13 cellular contexts compared by ENCODE assay signal in the genomic region with DNA sequence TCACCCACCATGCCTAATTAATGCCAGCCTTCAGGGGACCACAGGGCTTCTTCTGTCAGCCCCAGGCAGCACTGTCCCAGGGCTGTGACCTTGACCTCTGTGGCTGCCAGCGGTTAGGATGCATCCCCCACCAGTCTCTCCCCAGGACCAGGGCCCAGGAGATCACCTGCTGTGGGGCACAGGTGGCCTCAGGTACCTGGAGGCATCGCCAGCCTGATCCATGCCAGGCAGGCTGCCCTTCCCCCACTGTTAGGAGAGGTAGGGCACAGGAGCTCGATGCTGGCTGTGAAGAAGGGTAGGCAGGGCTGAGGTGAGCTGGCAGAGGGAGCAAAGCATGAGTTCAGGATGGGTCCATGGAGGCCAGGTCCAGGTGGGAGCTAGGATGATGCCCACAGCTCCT. TPM values are rescaled to one million over a fixed set of nuclear protein-coding genes. Genes with fewer than 3 reads are reported as not detected.
DNase-seq lines count a peak whose midpoint lies in the region; ATAC-seq and TF ChIP-seq lines count a peak whose summit lies in the region.
"Had no signal": no experiment of that assay in that cellular context is flagged by ENCODE, and none has a peak within 500 bp of the region (broad histone marks: within the 10 kb centered on the region; RNA-seq: fewer than 3 reads in every experiment).

No MANE protein-coding gene starts in this region.

- no peak for TF ChIP-seq CTCF in left ventricle myocardium inferior (IDR thresholded peaks at IDR 0.05; ENCODE audit: borderline replicate concordance)
- TF ChIP-seq CTCF in heart left ventricle (IDR thresholded peaks at IDR 0.05): no peak
- no peak for TF ChIP-seq CTCF in right atrium auricular region (IDR thresholded peaks at IDR 0.05)

- peak overlapping the region; percentile 52 for H3K27ac Mint-ChIP-seq in activated CD4-positive, alpha-beta memory T cell treated with anti-CD3 and anti-CD28 coated beads, Interleukin-2, amount 10 ng/mL, durations not matched to agents 7 days and 5 days

- no peak overlapping the region for H3K4me3 ChIP-seq in left ventricle myocardium inferior
- H3K4me3 ChIP-seq in heart left ventricle: no peak overlapping the region
- H3K4me3 ChIP-seq in right atrium auricular region: no peak overlapping the region
- H3K4me3 ChIP-seq: prostate gland, tibial nerve had no signal

- H3K9me3 ChIP-seq in left ventricle myocardium inferior (replicated peaks) (no peaks in the 10 kb centered on the region), heart left ventricle (no peaks in the 10 kb centered on the region), right atrium auricular region (no peaks in the 10 kb centered on the region)
- H3K9me3 ChIP-seq: prostate gland, tibial nerve had no signal

- H3K27me3 ChIP-seq in left ventricle myocardium inferior (ENCODE audit: low read depth) (no peaks in the 10 kb centered on the region), heart left ventricle (no peaks in the 10 kb centered on the region), right atrium auricular region (no peaks in the 10 kb centered on the region)
- H3K27me3 ChIP-seq: tibial nerve had no signal

- POLR2A ChIA-PET in activated CD4-positive, alpha-beta memory T cell treated with anti-CD3 and anti-CD28 coated beads, Interleukin-2, amount 10 ng/mL, durations not matched to agents 7 days and 5 days (lab: Charles Lee): interaction anchor here (1.0 to 12.2 kb wide), 2 partner anchors 9 to 16 kb away, joined by 3 to 143 read pairs; partner anchors contain the start of gene DGKZ

- ATAC-seq in heart left ventricle (no peak), GM21576 (IDR thresholded peaks at IDR 0.05; ENCODE audit: unreplicated experiment) (no peak)

- no peak for TF ChIP-seq POLR2A in heart left ventricle (IDR thresholded peaks at IDR 0.05)

- CTCF ChIA-PET in activated CD4-positive, alpha-beta memory T cell treated with anti-CD3 and anti-CD28 coated beads, Interleukin-2, amount 10 ng/mL, durations not matched to agents 7 days and 5 days (lab: Charles Lee): interaction anchor here (0.8 to 12.2 kb wide), 3 partner anchors 9 to 41 kb away, joined by 3 to 210 read pairs (median 3); partner anchors contain the start of gene DGKZ

- H3K36me3 ChIP-seq in left ventricle myocardium inferior (peaks cover 26% of the 10 kb centered on the region), heart left ventricle (peaks cover 0 to 53% (median 19%) of the 10 kb centered on the region in 9 donors), right atrium auricular region (peaks cover 21% of the 10 kb centered on the region)
- H3K36me3 ChIP-seq: prostate gland had no signal

- H3K27ac ChIP-seq in left ventricle myocardium inferior (replicated peaks) (peak overlapping the region; percentile 94), heart left ventricle (peak overlapping the region in 6 of 12 donors; percentile 13 to 96 (median 90)), right atrium auricular region (peak overlapping the region; percentile 88 to 90), temporal lobe (ENCODE audit: low read depth, low read length) (peak overlapping the region; percentile 91)
- H3K27ac ChIP-seq: prostate gland, VCaP had no signal

- 73 to 78% (median 75%) methylated on average over 3 of the region's 3 CpGs; no CpG with 5 or more reads in 1 of the 4 donors for WGBS in heart left ventricle, 4 donors

- H3K4me1 Mint-ChIP-seq in activated CD4-positive, alpha-beta memory T cell treated with anti-CD3 and anti-CD28 coated beads, Interleukin-2, amount 10 ng/mL, durations not matched to agents 7 days and 5 days: peaks cover 48% of the 10 kb centered on the region

- DNase-seq in left ventricle myocardium inferior (no peak), heart left ventricle (no peak), right atrium auricular region (ENCODE audit: low spot score) (no peak), RKO (ENCODE audit: low spot score) (no peak), NCI-H226 (no peak)
- no peak for DNase-seq in activated CD4-positive, alpha-beta memory T cell treated with anti-CD3 and anti-CD28 coated beads, Interleukin-2, amount 10 ng/mL, durations not matched to agents 7 days and 5 days
- DNase-seq: activated T-cell treated with anti-CD3 and anti-CD28 coated beads for 4 hours, DMS79 had no signal

- H3K36me3 Mint-ChIP-seq in activated CD4-positive, alpha-beta memory T cell treated with anti-CD3 and anti-CD28 coated beads, Interleukin-2, amount 10 ng/mL, durations not matched to agents 7 days and 5 days (ENCODE audit: low read depth): peaks cover 26% of the 10 kb centered on the region

- intact Hi-C loops in left ventricle myocardium inferior (cut with micrococcal nuclease): no loop called here
- intact Hi-C loops in heart left ventricle (cut with DNase I): loop anchor here in 4 of 10 donors (2.0 to 5.0 kb wide), 4 partner anchors 14 to 127 kb away; no protein-coding TSS in a partner anchor

- H3K4me1 ChIP-seq in left ventricle myocardium inferior (peaks cover 90% of the 10 kb centered on the region), heart left ventricle (peaks cover 15 to 76% (median 61%) of the 10 kb centered on the region in 12 donors), right atrium auricular region (peaks cover 5 to 76% of the 10 kb centered on the region in 2 donors)

- no peaks in the 10 kb centered on the region for H3K27me3 Mint-ChIP-seq in activated CD4-positive, alpha-beta memory T cell treated with anti-CD3 and anti-CD28 coated beads, Interleukin-2, amount 10 ng/mL, durations not matched to agents 7 days and 5 days

- H3K9me3 Mint-ChIP-seq in activated CD4-positive, alpha-beta memory T cell treated with anti-CD3 and anti-CD28 coated beads, Interleukin-2, amount 10 ng/mL, durations not matched to agents 7 days and 5 days: no peaks in the 10 kb centered on the region

- H3K4me3 Mint-ChIP-seq in activated CD4-positive, alpha-beta memory T cell treated with anti-CD3 and anti-CD28 coated beads, Interleukin-2, amount 10 ng/mL, durations not matched to agents 7 days and 5 days: no peak overlapping the region

RNA-seq across cellular contexts. Expression of gene MDK, which starts 16.7 kb away (rescaled TPM):
- 5.4 TPM for total RNA-seq in left ventricle myocardium inferior
- total RNA-seq in heart left ventricle: 10 to 100 TPM in 3 of 9 donors, 1 to 10 TPM in 6; 1.9 to 26.5 (median 7.9) TPM
- polyA plus RNA-seq in heart left ventricle: 1 to 10 TPM; 2.3 to 4.8 TPM
- 1 to 10 TPM; 3.5 to 4.1 TPM for total RNA-seq in activated CD4-positive, alpha-beta memory T cell treated with anti-CD3 and anti-CD28 coated beads, Interleukin-2, amount 10 ng/mL, durations not matched to agents 7 days and 5 days
- 10 to 100 TPM; 11.9 to 26.4 TPM for total RNA-seq in right atrium auricular region
- 38.1 TPM for total RNA-seq in temporal lobe

RNA-seq across cellular contexts. Expression of gene DGKZ, which starts 17.5 kb away (rescaled TPM):
- total RNA-seq in left ventricle myocardium inferior: 77.1 TPM
- 100 to 1,000 TPM in 1 of 9 donors, 10 to 100 TPM in 8; 57.9 to 114 (median 62.5) TPM for total RNA-seq in heart left ventricle
- polyA plus RNA-seq in heart left ventricle: 10 to 100 TPM; 41.7 to 59.5 TPM
- total RNA-seq in activated CD4-positive, alpha-beta memory T cell treated with anti-CD3 and anti-CD28 coated beads, Interleukin-2, amount 10 ng/mL, durations not matched to agents 7 days and 5 days: 100 to 1,000 TPM; 141 to 143 TPM
- total RNA-seq in right atrium auricular region: 100 to 1,000 TPM in 1 of 2 donors, 10 to 100 TPM in 1; 91.7 to 116 TPM
- 33.7 TPM for total RNA-seq in temporal lobe

RNA-seq across cellular contexts. Expression of gene CHRM4, which starts 26.8 kb away (rescaled TPM):
- not detected for total RNA-seq in left ventricle myocardium inferior
- under 1 TPM in 3 of 9 donors, not detected in 6; 0.15 to 0.27 (median 0.20) TPM for total RNA-seq in heart left ventricle
- under 1 TPM in 1 of 2 donors, not detected in 1; 0.08 TPM for polyA plus RNA-seq in heart left ventricle
- under 1 TPM; 0.30 to 0.38 TPM for total RNA-seq in activated CD4-positive, alpha-beta memory T cell treated with anti-CD3 and anti-CD28 coated beads, Interleukin-2, amount 10 ng/mL, durations not matched to agents 7 days and 5 days
- under 1 TPM in 1 of 2 donors, not detected in 1; 0.28 TPM for total RNA-seq in right atrium auricular region
- total RNA-seq in temporal lobe: 1.2 TPM
